ENCODE assay signal across 14 cellular contexts in genomic region chr7:17802056-17802455, GRCh38.
"Had no signal": no experiment of that assay in that cellular context is flagged by ENCODE, and none has a peak within 500 bp of the region (broad histone marks: within the 10 kb centered on the region; RNA-seq: fewer than 3 reads in every experiment).

No MANE protein-coding gene starts in this region.

- H3K4me3 ChIP-seq: adrenal gland, esophagus squamous epithelium, lung, spleen, transverse colon had no signal

- ATAC-seq: activated CD8-positive, alpha-beta T cell treated with anti-CD3 and anti-CD28 coated beads for 36 hours; left colon; naive thymus-derived CD4-positive, alpha-beta T cell had no signal

- DNase-seq: activated CD4-positive, alpha-beta T cell treated with anti-CD3 and anti-CD28 coated beads for 1 hour; activated CD8-positive, alpha-beta memory T cell treated with anti-CD3 and anti-CD28 coated beads, Interleukin-2, amount 50 U/mL, for 48 hours; activated CD8-positive, alpha-beta T cell treated with anti-CD3 and anti-CD28 coated beads for 36 hours; adrenal gland; esophagus squamous epithelium; immature natural killer cell; left colon; naive thymus-derived CD4-positive, alpha-beta T cell; spleen; stimulated activated naive CD4-positive, alpha-beta T cell; substantia nigra; T-helper 9 cell; transverse colon had no signal
